In genomic region chr14:103198429-103199140, GRCh38 we compare ENCODE assay signal across 13 cellular contexts.
DNase-seq lines count a peak whose midpoint lies in the region; ATAC-seq and TF ChIP-seq lines count a peak whose summit lies in the region.
"Had no signal": no experiment of that assay in that cellular context is flagged by ENCODE, and none has a peak within 500 bp of the region (broad histone marks: within the 10 kb centered on the region; RNA-seq: fewer than 3 reads in every experiment).

No MANE protein-coding gene starts in this region.

- H3K27me3 ChIP-seq in ACC112 (ENCODE audit: insufficient read depth, low read length) (no peaks in the 10 kb centered on the region), fibroblast of lung (ENCODE audit: control insufficient read depth, insufficient read depth, low read length) (peaks cover under 1% of the 10 kb centered on the region)

- H3K4me3 ChIP-seq in ACC112 (ENCODE audit: low read depth, low read length), result 0 out of 2 replicates have a peak overlapping the region, but pooled peaks have one; percentile 3
- H3K4me3 ChIP-seq in fibroblast of lung (replicated peaks in 1 of 4; ENCODE audit: control extremely low read depth in 1 of 4, insufficient read depth in 1 of 4, low read depth in 3 of 4, low read length in 4 of 4), result no peak overlapping the region

- H3K9me3 Mint-ChIP-seq in nephron, result peaks cover 13% of the 10 kb centered on the region

- DNase-seq in NCI-H226, result peak; percentile 86
- peak; percentile 47 to 81 for DNase-seq in fibroblast of lung (ENCODE audit: low read depth in 2 of 2)
- no peak for DNase-seq in GM10266 (ENCODE audit: extremely low spot score)
- DNase-seq: activated CD4-positive, alpha-beta memory T cell treated with anti-CD3 and anti-CD28 coated beads for 36 hours; left colon; NK-92 treated with Interleukin-12 subunit alpha and Interleukin-12 subunit beta, amount 100 ng/mL, for 24 hours; stimulated activated CD4-positive, alpha-beta T cell treated with anti-CD3 and anti-CD28 coated beads, Interleukin-2, amount 100 ng/mL, for 24 hours had no signal

- peak overlapping the region; percentile 81 for H2AFZ ChIP-seq in ACC112 (ENCODE audit: low read length, unreplicated experiment)
- H2AFZ ChIP-seq in fibroblast of lung (ENCODE audit: low read length), result no peak overlapping the region

- H3K4me2 ChIP-seq in fibroblast of lung (ENCODE audit: extremely low read depth, insufficient read depth, low read length), result peak overlapping the region; percentile 51

- peaks cover 4% of the 10 kb centered on the region for H3K27me3 Mint-ChIP-seq in nephron (ENCODE audit: low read depth)

- H3K9me3 ChIP-seq in fibroblast of lung (ENCODE audit: control insufficient read depth, insufficient read depth, low read depth, low read length), result no peaks in the 10 kb centered on the region

- H3K27ac Mint-ChIP-seq in nephron, result peak overlapping the region; percentile 12 to 46 (median 15)
- H3K27ac Mint-ChIP-seq: activated CD4-positive, alpha-beta memory T cell treated with anti-CD3 and anti-CD28 coated beads for 36 hours; B cell had no signal

- no peak overlapping the region for H3K4me3 Mint-ChIP-seq in nephron
- H3K4me3 Mint-ChIP-seq: activated CD4-positive, alpha-beta memory T cell treated with anti-CD3 and anti-CD28 coated beads for 36 hours; B cell had no signal

- H3K27ac ChIP-seq in ACC112 (ENCODE audit: low read depth, low read length) (peak overlapping the region; percentile 79), fibroblast of lung (ENCODE audit: insufficient read depth, low read length) (peak overlapping the region; percentile 80)

- ATAC-seq in HG03469 (IDR thresholded peaks at IDR 0.05; ENCODE audit: unreplicated experiment) (no peak), GM21619 (IDR thresholded peaks at IDR 0.05; ENCODE audit: unreplicated experiment) (no peak), GM21515 (IDR thresholded peaks at IDR 0.05; ENCODE audit: unreplicated experiment) (no peak)
- ATAC-seq: left colon had no signal

- H3K79me2 ChIP-seq in ACC112 (ENCODE audit: control insufficient read depth, insufficient read depth, low read length, unreplicated experiment) (no peaks in the 10 kb centered on the region), fibroblast of lung (ENCODE audit: control insufficient read depth, insufficient read depth, low read length) (no peaks in the 10 kb centered on the region)

- H3K9ac ChIP-seq in fibroblast of lung (ENCODE audit: insufficient read depth, low read length), result no peak overlapping the region

- peaks cover 20% of the 10 kb centered on the region for H3K4me1 Mint-ChIP-seq in nephron
- H3K4me1 Mint-ChIP-seq: B cell had no signal

- H3K36me3 ChIP-seq in ACC112 (ENCODE audit: insufficient read depth, low read length) (peaks cover under 1% of the 10 kb centered on the region; the same call in 1 of the 2 replicates), fibroblast of lung (ENCODE audit: control insufficient read depth, insufficient read depth, low read length) (no peaks in the 10 kb centered on the region)

- TF ChIP-seq CTCF in fibroblast of lung (conservative IDR thresholded peaks at IDR 0.05 in 1 of 2, IDR thresholded peaks at IDR 0.05 in 1 of 2; ENCODE audit: low read depth in 1 of 2, low read length in 2 of 2) (no peak), nephron (IDR thresholded peaks at IDR 0.05; ENCODE audit: unreplicated experiment in 3 of 3) (no peak), GM10266 (IDR thresholded peaks at IDR 0.05; ENCODE audit: control insufficient read depth, insufficient read depth, low read depth, missing control alignments) (no peak)

- no peaks in the 10 kb centered on the region for H3K36me3 Mint-ChIP-seq in nephron (ENCODE audit: low read depth)
- H3K36me3 Mint-ChIP-seq: activated CD4-positive, alpha-beta memory T cell treated with anti-CD3 and anti-CD28 coated beads for 36 hours had no signal

- peaks cover 18% of the 10 kb centered on the region for H3K4me1 ChIP-seq in ACC112 (ENCODE audit: control insufficient read depth, insufficient read depth, low read length, unreplicated experiment)
- H3K4me1 ChIP-seq in fibroblast of lung (ENCODE audit: control insufficient read depth, extremely low read depth, insufficient read depth, low read length), result peaks cover 8% of the 10 kb centered on the region

- H4K20me1 ChIP-seq in fibroblast of lung (ENCODE audit: control insufficient read depth, extremely low read depth, insufficient read depth, low read length), result no peaks in the 10 kb centered on the region
